In the genomic region with DNA sequence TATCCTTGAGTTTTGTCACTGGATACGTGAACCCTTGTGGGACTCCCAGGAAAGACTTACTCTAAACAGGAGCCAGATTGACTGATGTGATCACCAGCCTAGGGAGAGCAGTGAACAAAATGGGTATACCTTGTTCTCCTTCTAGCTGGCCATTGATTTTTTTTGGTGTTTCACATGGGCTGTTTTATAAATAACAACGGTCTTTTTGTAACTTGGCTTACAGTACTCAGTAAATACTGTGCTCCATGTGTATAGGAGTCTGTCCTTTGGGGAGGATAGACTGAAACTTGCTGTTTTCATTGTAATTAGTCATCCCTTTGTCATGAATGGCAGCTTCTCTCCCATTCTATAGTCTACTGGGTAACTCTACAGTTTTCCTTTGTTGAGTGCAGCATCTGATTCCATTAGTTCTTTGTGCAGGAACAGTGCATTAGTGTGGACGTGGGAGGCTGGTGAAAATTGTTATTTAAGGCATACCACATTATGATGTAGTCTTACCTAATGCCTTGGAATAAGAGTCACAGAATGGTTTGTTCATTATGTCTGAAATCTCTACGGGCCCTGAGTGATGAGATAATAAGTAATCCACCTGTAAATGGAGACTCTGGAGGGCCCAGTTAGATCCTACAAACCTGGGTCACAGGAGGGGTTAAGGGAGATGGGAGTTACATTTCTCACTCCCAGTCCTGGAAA, we compare ENCODE assay signal across 1 cellular context.
TF ChIP-seq lines count a peak whose summit lies in the region.

No MANE protein-coding gene starts in this region.

TF ChIP-seq in IMR-90, 13 proteins besides CTCF, POLR2A, EP300 and RAD21:
- TF ChIP-seq, protein P1, sequence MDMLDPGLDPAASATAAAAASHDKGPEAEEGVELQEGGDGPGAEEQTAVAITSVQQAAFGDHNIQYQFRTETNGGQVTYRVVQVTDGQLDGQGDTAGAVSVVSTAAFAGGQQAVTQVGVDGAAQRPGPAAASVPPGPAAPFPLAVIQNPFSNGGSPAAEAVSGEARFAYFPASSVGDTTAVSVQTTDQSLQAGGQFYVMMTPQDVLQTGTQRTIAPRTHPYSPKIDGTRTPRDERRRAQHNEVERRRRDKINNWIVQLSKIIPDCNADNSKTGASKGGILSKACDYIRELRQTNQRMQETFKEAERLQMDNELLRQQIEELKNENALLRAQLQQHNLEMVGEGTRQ (IDR thresholded peaks at IDR 0.05; ENCODE audit: low read depth, low read length) = no peak
- TF ChIP-seq SMC3 (IDR thresholded peaks at IDR 0.05; ENCODE audit: low read depth, low read length) (no peak), RCOR1 (IDR thresholded peaks at IDR 0.05; ENCODE audit: insufficient replicate concordance, low read length) (no peak), RFX5 (IDR thresholded peaks at IDR 0.05; ENCODE audit: low read depth, low read length) (no peak), MAZ (IDR thresholded peaks at IDR 0.05; ENCODE audit: borderline replicate concordance, low read depth, low read length) (no peak), CHD1 (IDR thresholded peaks at IDR 0.05; ENCODE audit: low read depth, low read length) (no peak), FOS (IDR thresholded peaks at IDR 0.05; ENCODE audit: low read depth, low read length) (no peak), MXI1 (IDR thresholded peaks at IDR 0.05; ENCODE audit: borderline replicate concordance, low read depth, low read length) (no peak), BHLHE40 (IDR thresholded peaks at IDR 0.05; ENCODE audit: low read depth, low read length) (no peak), MAFK (IDR thresholded peaks at IDR 0.05; ENCODE audit: low read depth, low read length) (no peak), CEBPB (IDR thresholded peaks at IDR 0.05; ENCODE audit: low read depth, low read length) (no peak), NFE2L2 (IDR thresholded peaks at IDR 0.05; ENCODE audit: low read depth, low read length) (no peak)
- TF ChIP-seq, protein P2, sequence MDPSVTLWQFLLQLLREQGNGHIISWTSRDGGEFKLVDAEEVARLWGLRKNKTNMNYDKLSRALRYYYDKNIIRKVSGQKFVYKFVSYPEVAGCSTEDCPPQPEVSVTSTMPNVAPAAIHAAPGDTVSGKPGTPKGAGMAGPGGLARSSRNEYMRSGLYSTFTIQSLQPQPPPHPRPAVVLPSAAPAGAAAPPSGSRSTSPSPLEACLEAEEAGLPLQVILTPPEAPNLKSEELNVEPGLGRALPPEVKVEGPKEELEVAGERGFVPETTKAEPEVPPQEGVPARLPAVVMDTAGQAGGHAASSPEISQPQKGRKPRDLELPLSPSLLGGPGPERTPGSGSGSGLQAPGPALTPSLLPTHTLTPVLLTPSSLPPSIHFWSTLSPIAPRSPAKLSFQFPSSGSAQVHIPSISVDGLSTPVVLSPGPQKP (IDR thresholded peaks at IDR 0.05; ENCODE audit: borderline replicate concordance, low read depth, low read length) = no peak
